ENCODE assay signal across 8 cellular contexts in genomic region chr9:110126986-110127864, GRCh38.
A peak's percentile ranks its signal among the peaks of the same experiment; 100 is the strongest.
DNase-seq lines count a peak whose midpoint lies in the region; ATAC-seq and TF ChIP-seq lines count a peak whose summit lies in the region.

No MANE protein-coding gene starts in this region.

- H3K36me3 Mint-ChIP-seq in osteocyte (ENCODE audit: unreplicated experiment) = no peaks in the 10 kb centered on the region

- peak overlapping the region; percentile 46 for H3K9ac ChIP-seq in SU-DHL-6 (ENCODE audit: low read length)

- no peak overlapping the region for H2AFZ ChIP-seq in SU-DHL-6 (ENCODE audit: low read depth, low read length, severe bottlenecking)

- peaks cover 91% of the 10 kb centered on the region for H3K4me1 Mint-ChIP-seq in osteocyte (ENCODE audit: unreplicated experiment)

- H3K9me2 ChIP-seq in SU-DHL-6 (replicated peaks; ENCODE audit: insufficient read depth, low read length) = no peaks in the 10 kb centered on the region

- H4K20me1 ChIP-seq in SU-DHL-6 (ENCODE audit: low read depth, low read length) = peaks cover 7% of the 10 kb centered on the region; the same call in 1 of the 2 replicates

- peak overlapping the region; percentile 76 for H3K4me3 Mint-ChIP-seq in osteocyte (ENCODE audit: unreplicated experiment)

- no peaks in the 10 kb centered on the region for H3K36me3 ChIP-seq in SU-DHL-6 (ENCODE audit: low read length)

- ATAC-seq in GM19455 (IDR thresholded peaks at IDR 0.05; ENCODE audit: unreplicated experiment) = no peak

- no peaks in the 10 kb centered on the region for H3K27me3 ChIP-seq in SU-DHL-6 (ENCODE audit: low read length)

- peak overlapping the region; percentile 2 for H3K4me3 ChIP-seq in SU-DHL-6 (ENCODE audit: insufficient read depth, low read length, poor library complexity, severe bottlenecking)

- peak overlapping the region; percentile 70 for H3K4me2 ChIP-seq in SU-DHL-6 (ENCODE audit: low read depth, low read length, poor library complexity, severe bottlenecking)

- H3K27me3 Mint-ChIP-seq in osteocyte (ENCODE audit: unreplicated experiment) = no peaks in the 10 kb centered on the region

- TF ChIP-seq CTCF in SU-DHL-6 (IDR thresholded peaks at IDR 0.05; ENCODE audit: insufficient read depth, low read length, poor library complexity, severe bottlenecking) (no peak), osteocyte (IDR thresholded peaks at IDR 0.05) (no peak)

- DNase-seq in CD1c-positive myeloid dendritic cell (ENCODE audit: extremely low spot score) (peak; percentile 9), glomerular visceral epithelial cell (ENCODE audit: extremely low spot score) (peak; percentile 82), osteocyte (ENCODE audit: extremely low spot score, unreplicated experiment) (no peak), GM19240 (ENCODE audit: insufficient read length, low spot score) (no peak), NCI-H1105 (lab: John Stamatoyannopoulos, UW) (no peak), DMS53 treated with DMSO at 0.1 percent for 48 hours (lab: John Stamatoyannopoulos, UW; ENCODE audit: unreplicated experiment) (no peak)

- peaks cover 100% of the 10 kb centered on the region for H3K79me2 ChIP-seq in SU-DHL-6 (ENCODE audit: insufficient read depth, low read length)

- peak overlapping the region; percentile 99 for H3K27ac Mint-ChIP-seq in osteocyte (ENCODE audit: unreplicated experiment)

- H3K9me3 ChIP-seq in SU-DHL-6 (ENCODE audit: insufficient read depth, low read length) = no peaks in the 10 kb centered on the region

- H3K27ac ChIP-seq in SU-DHL-6 (ENCODE audit: low read depth, low read length) = peak overlapping the region; percentile 92

- peaks cover 76% of the 10 kb centered on the region for H3F3A ChIP-seq in SU-DHL-6 (ENCODE audit: insufficient read depth)

- H3K9me3 Mint-ChIP-seq in osteocyte (ENCODE audit: unreplicated experiment) = no peaks in the 10 kb centered on the region

Comparison
In these comparisons a context has a peak if more than half of its experiments do, and no peak if none do; other contexts are left out.
1. DNase-seq: peak in CD1c-positive myeloid dendritic cell (single experiment) and glomerular visceral epithelial cell (single experiment); none in osteocyte (single experiment), GM19240 (single experiment), NCI-H1105 (single experiment) and DMS53 treated with DMSO at 0.1 percent for 48 hours (single experiment).